ENCODE assay signal across 8 cellular contexts in genomic region chr12:106302401-106303201, GRCh38. TPM values are rescaled to one million over a fixed set of nuclear protein-coding genes. Genes with fewer than 3 reads are reported as not detected.
DNase-seq lines count a peak whose midpoint lies in the region; ATAC-seq, FAIRE-seq and TF ChIP-seq lines count a peak whose summit lies in the region.

TSS of gene TCP11L2 (plus strand) at chr12:106302733. CDS start at chr12:106311076, 8,343 bp downstream.

- peaks cover 2% of the 10 kb centered on the region for H3K79me2 ChIP-seq in HepG2 (ENCODE audit: insufficient read depth, low read length)

- TSS peak; percentile 46 for BruUV-seq in HepG2 (replicated peaks; lab: Mats Ljungman, UMichigan)

- peak within 1 kb of the TSS; percentile 28 for H2AFZ ChIP-seq in HepG2 (ENCODE audit: low read length)

- H3K4me3 ChIP-seq in AG10803 (ENCODE audit: low read length) (peak within 1 kb of the TSS; percentile 100), HepG2 (replicated peaks in 1 of 3; ENCODE audit: insufficient read depth in 1 of 3, low read depth in 2 of 3, low read length in 3 of 3) (peak within 1 kb of the TSS; percentile 71 to 96 (median 93))

- H3K4me1 Mint-ChIP-seq in dendritic cell treated with granulocyte-macrophage colony-stimulating factor and Interleukin-4, amounts not matched to agents 40 ng/mL and 50 ng/mL, for 4 days (ENCODE audit: low read depth), result peaks cover 42% of the 10 kb centered on the region

- H3K27me3 ChIP-seq in HepG2 (ENCODE audit: control insufficient read depth in 1 of 2, insufficient read depth in 2 of 2, low read length in 2 of 2), result no peaks in the 10 kb centered on the region

- no peaks in the 10 kb centered on the region for H3K9me3 ChIP-seq in HepG2 (ENCODE audit: low read length)

- in situ Hi-C loops in HepG2 (cut with HindIII; ENCODE audit: extremely low pct_ligation_motif_present, low pct_unique_long_range_greater_than_20kb), result no loop called here

- DNase-seq in AG10803 (ENCODE audit: low read depth) (peak; percentile 80), GM19238 (ENCODE audit: insufficient read length, low spot score) (peak; percentile 84), NCI-H69 (lab: John Stamatoyannopoulos, UW) (peak; percentile 95), HepG2 (ENCODE audit: low spot score) (peak; percentile 49)
- DNase-seq in activated CD4-positive, alpha-beta T cell treated with anti-CD3 and anti-CD28 coated beads, Interleukin-2, amount 50 U/mL, for 4 hours, result peak; percentile 84 to 88
- DNase-seq in stimulated activated CD4-positive, alpha-beta T cell treated with anti-CD3 and anti-CD28 coated beads, Interleukin-2, amount 100 ng/mL, for 4 hours (ENCODE audit: low read depth), result peak; percentile 80

- H3K9ac ChIP-seq in HepG2 (ENCODE audit: insufficient read depth, low read depth, low read length), result peak within 1 kb of the TSS; percentile 94

- POLR2A ChIA-PET in HepG2 (lab: Yijun Ruan, JAX), result interaction anchor here (1.0 to 3.5 kb wide), 6 partner anchors 13 to 75 kb away, joined by 3 to 26 read pairs (median 5); partner anchors contain the start of gene POLR3B

- no peaks in the 10 kb centered on the region for H3K9me3 Mint-ChIP-seq in dendritic cell treated with granulocyte-macrophage colony-stimulating factor and Interleukin-4, amounts not matched to agents 40 ng/mL and 50 ng/mL, for 4 days

- H3K36me3 Mint-ChIP-seq in dendritic cell treated with granulocyte-macrophage colony-stimulating factor and Interleukin-4, amounts not matched to agents 40 ng/mL and 50 ng/mL, for 4 days (ENCODE audit: low read depth), result peaks cover 11% of the 10 kb centered on the region

- CTCF ChIA-PET in HepG2 (lab: Yijun Ruan, JAX; ENCODE audit: low intra/inter-chr PET ratio, low total read pairs), result no interaction called here

- no peak; the same call in 1 of the 2 replicates for TF ChIP-seq RAD21 in HepG2 (CRISPR knock-in tag; IDR thresholded peaks at IDR 0.05)

- H3K4me1 ChIP-seq in HepG2 (ENCODE audit: insufficient read depth, low read length), result peaks cover 73% of the 10 kb centered on the region

- H3K27ac ChIP-seq in HepG2 (ENCODE audit: extremely low read length, insufficient read depth, low read length), result peak within 1 kb of the TSS; percentile 93

- H3K36me3 ChIP-seq in HepG2 (replicated peaks in 1 of 2; ENCODE audit: control insufficient read depth in 1 of 2, insufficient read depth in 2 of 2, low read length in 2 of 2), result no peaks in the 10 kb centered on the region

- peak within 1 kb of the TSS; percentile 95 for H3K4me3 Mint-ChIP-seq in dendritic cell treated with granulocyte-macrophage colony-stimulating factor and Interleukin-4, amounts not matched to agents 40 ng/mL and 50 ng/mL, for 4 days

- ATAC-seq in HG03378 (IDR thresholded peaks at IDR 0.05; ENCODE audit: unreplicated experiment) (peak; percentile 47), HepG2 (peak; percentile 82)

- TF ChIP-seq POLR2A in HepG2 (IDR thresholded peaks at IDR 0.05; ENCODE audit: insufficient read depth in 1 of 2, low read depth in 2 of 2, low read length in 2 of 2), result peak; percentile 42 to 56; a peak in 3 of 4 replicates

- TF ChIP-seq CTCF in AG10803 (conservative IDR thresholded peaks at IDR 0.05; ENCODE audit: low read length) (no peak), HepG2 (CRISPR knock-in tag; IDR thresholded peaks at IDR 0.05) (no peak)

- intact Hi-C loops in dendritic cell treated with granulocyte-macrophage colony-stimulating factor and Interleukin-4, amounts not matched to agents 40 ng/mL and 50 ng/mL, for 4 days (cut with micrococcal nuclease), result loop anchor here (2.0 kb wide), 1 partner anchor 54 kb away; the partner anchor contains the start of gene POLR3B
- intact Hi-C loops in HepG2 (cut with micrococcal nuclease; ENCODE audit: unreplicated experiment), result no loop called here

- 1% methylated on average over 10 of the region's 76 CpGs for WGBS in HepG2 (ENCODE audit: low lambda C conversion rate)

- peak within 1 kb of the TSS; percentile 99 for H3K27ac Mint-ChIP-seq in dendritic cell treated with granulocyte-macrophage colony-stimulating factor and Interleukin-4, amounts not matched to agents 40 ng/mL and 50 ng/mL, for 4 days

- H4K20me1 ChIP-seq in HepG2 (ENCODE audit: insufficient read depth, low read length), result no peaks in the 10 kb centered on the region

- H3K27me3 Mint-ChIP-seq in dendritic cell treated with granulocyte-macrophage colony-stimulating factor and Interleukin-4, amounts not matched to agents 40 ng/mL and 50 ng/mL, for 4 days, result no peaks in the 10 kb centered on the region

- no peak for FAIRE-seq in HepG2 (lab: Jason Lieb, UNC)

- TF ChIP-seq EP300 in HepG2 (IDR thresholded peaks at IDR 0.05; ENCODE audit: low read depth in 2 of 2, low read length in 2 of 2) (no peak), HepG2 (CRISPR knock-in tag; IDR thresholded peaks at IDR 0.05; ENCODE audit: borderline replicate concordance) (no peak)

- H3K4me2 ChIP-seq in HepG2 (ENCODE audit: low read depth, low read length), result peak within 1 kb of the TSS; percentile 94

TF ChIP-seq in HepG2, 621 proteins besides CTCF, POLR2A, EP300 and RAD21 (continues in another document):
- TF ChIP-seq PRMT3 (CRISPR knock-in tag; IDR thresholded peaks at IDR 0.05; ENCODE audit: borderline replicate concordance, low read depth), result no peak
- no peak for TF ChIP-seq ZMAT5 (CRISPR knock-in tag; IDR thresholded peaks at IDR 0.05; ENCODE audit: borderline replicate concordance, low read depth)
- no peak for TF ChIP-seq SNAPC5 (CRISPR knock-in tag; IDR thresholded peaks at IDR 0.05; ENCODE audit: borderline replicate concordance)
- TF ChIP-seq ADNP (CRISPR knock-in tag; IDR thresholded peaks at IDR 0.05), result no peak
- 0 out of 2 replicates have a peak, but pooled peaks have one; percentile 39 for TF ChIP-seq BATF2 (CRISPR knock-in tag; IDR thresholded peaks at IDR 0.05)
- TF ChIP-seq SMAD3 (CRISPR knock-in tag; IDR thresholded peaks at IDR 0.05), result no peak; the same call in 1 of the 2 replicates
- TF ChIP-seq NFRKB (IDR thresholded peaks at IDR 0.05), result no peak
- no peak for TF ChIP-seq ZNF572 (CRISPR knock-in tag; IDR thresholded peaks at IDR 0.05)

RNA-seq across cellular contexts. Expression of gene TCP11L2, which starts in this region (rescaled TPM):
- 4.6 TPM in 2 replicates for total RNA-seq in HepG2 (2016; rRNA removed; fragmentation: Illumina TruSeq; extraction: Trizol)
- 1.1 and 1.3 TPM in 2 replicates for total RNA-seq in HepG2 (2016; cell fraction: cytosol; rRNA removed; fragmentation: Illumina TruSeq; extraction: Trizol; ENCODE audit: low read depth)
- 3.7 and 4.3 TPM in 2 replicates for total RNA-seq in HepG2 (2016; cell fraction: insoluble cytoplasmic fraction; rRNA removed; fragmentation: Illumina TruSeq; extraction: Trizol)
- 1.4 and 2.2 TPM in 2 replicates for total RNA-seq in HepG2 (2016; cell fraction: membrane; rRNA removed; fragmentation: Illumina TruSeq; extraction: Trizol)
- total RNA-seq in HepG2 (2016; cell fraction: nucleus; rRNA removed; fragmentation: Illumina TruSeq; extraction: Trizol), result 5.1 and 5.6 TPM in 2 replicates
- 24.1 and 29.2 TPM in 2 replicates for polyA plus RNA-seq in HepG2 (2011; rRNA removed)
- 10.5 and 16.7 TPM in 2 replicates for polyA plus RNA-seq in HepG2 (2011; cell fraction: cytosol; rRNA removed)
- polyA plus RNA-seq in HepG2 (2011; cell fraction: nucleus; rRNA removed), result 21.9 and 33.5 TPM in 2 replicates
- 16.7 and 20.6 TPM in 2 replicates for polyA plus RNA-seq in HepG2 (2012)
- 0.17 and 0.33 TPM in 2 replicates for polyA plus RNA-seq in HepG2 (2016; cell fraction: cytosol; fragmentation: Illumina TruSeq; extraction: Trizol; ENCODE audit: low read depth)
- polyA plus RNA-seq in HepG2 (2016; cell fraction: insoluble cytoplasmic fraction; fragmentation: Illumina TruSeq; extraction: Trizol; ENCODE audit: low read depth), result 1.5 and 1.6 TPM in 2 replicates
- polyA plus RNA-seq in HepG2 (2016; cell fraction: membrane; fragmentation: Illumina TruSeq; extraction: Trizol; ENCODE audit: low read depth), result 0.25 and 0.38 TPM in 2 replicates
- 4.4 and 4.8 TPM in 2 replicates for polyA plus RNA-seq in HepG2 (2016; cell fraction: nucleus; fragmentation: Illumina TruSeq; extraction: Trizol; ENCODE audit: insufficient read depth, low read depth)
- 9.5 and 54.7 TPM in 2 replicates for polyA minus RNA-seq in HepG2 (2011; rRNA and poly(A)+ RNA removed; ENCODE audit: low replicate concordance)
- polyA minus RNA-seq in HepG2 (2011; cell fraction: cytosol; rRNA and poly(A)+ RNA removed), result 41.0 and 60.4 TPM in 2 replicates
- 73.6 and 109 TPM in 2 replicates for polyA minus RNA-seq in HepG2 (2011; cell fraction: nucleus; rRNA and poly(A)+ RNA removed)

Comparison
In these comparisons a context has a peak if more than half of its experiments do, and no peak if none do; other contexts are left out.
1. Peak in every context shown above with its lines: DNase-seq, ATAC-seq, H3K4me3 ChIP-seq and H3K27ac ChIP-seq.